31 cellular contexts compared by ENCODE assay signal in the genomic region with DNA sequence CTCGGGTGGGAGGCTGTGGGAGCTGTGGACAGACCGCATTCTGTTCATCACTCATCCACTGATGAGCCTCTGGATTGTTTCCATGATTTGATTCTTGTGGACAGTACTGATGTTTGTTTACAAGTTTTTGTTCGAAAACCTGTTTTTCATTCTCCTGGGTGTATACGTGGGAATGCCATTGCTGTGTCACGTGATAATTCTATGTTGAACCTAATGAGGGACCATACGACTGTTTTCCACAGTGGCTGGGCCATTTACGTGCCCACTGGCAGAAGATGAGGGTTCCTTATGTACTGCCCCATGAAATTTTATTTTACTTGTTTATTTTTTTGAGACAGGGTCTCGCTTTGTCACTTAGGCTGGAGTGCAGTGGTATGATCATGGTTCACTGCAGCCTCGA. TPM values are rescaled to one million over a fixed set of nuclear protein-coding genes. Genes with fewer than 3 reads are reported as not detected.
"Had no signal": no experiment of that assay in that cellular context is flagged by ENCODE, and none has a peak within 500 bp of the region (broad histone marks: within the 10 kb centered on the region; RNA-seq: fewer than 3 reads in every experiment).

No MANE protein-coding gene starts in this region.

- H3K36me3 ChIP-seq: brain microvascular endothelial cell had no signal

- H3K4me3 Mint-ChIP-seq: activated CD4-positive, alpha-beta T cell treated with anti-CD3 and anti-CD28 coated beads for 36 hours; activated CD4-positive, alpha-beta T cell treated with anti-CD3 and anti-CD28 coated beads, Interleukin-2, amount 10 ng/mL, durations not matched to agents 7 days and 5 days; activated CD8-positive, alpha-beta T cell treated with anti-CD3 and anti-CD28 coated beads, Interleukin-2, amount 10 ng/mL, durations not matched to agents 7 days and 5 days; activated naive CD8-positive, alpha-beta T cell; activated naive CD8-positive, alpha-beta T cell treated with anti-CD3 and anti-CD28 coated beads, Interleukin-2, amount 50 U/mL, for 24 hours; activated T-cell treated with anti-CD3 and anti-CD28 coated beads, Interleukin-2, amount 50 U/mL, for 24 hours; T-helper 1 cell treated with Interleukin-12 subunit alpha and Interleukin-12 subunit beta and Interleukin-4 antibody, amounts not matched to agents 30 μg/mL and 1 μg/mL, for 36 hours; T-helper 2 cell treated with Interferon-gamma antibody and Interleukin-4, amounts not matched to agents 5 μg/mL and 100 μg/mL, for 36 hours had no signal

- H3K4me3 ChIP-seq: MG63 had no signal

- H3K36me3 Mint-ChIP-seq: activated naive CD8-positive, alpha-beta T cell had no signal

- H3K27ac Mint-ChIP-seq: activated CD4-positive, alpha-beta T cell treated with anti-CD3 and anti-CD28 coated beads for 36 hours; activated CD4-positive, alpha-beta T cell treated with anti-CD3 and anti-CD28 coated beads, Interleukin-2, amount 10 ng/mL, durations not matched to agents 7 days and 5 days; activated CD8-positive, alpha-beta T cell treated with anti-CD3 and anti-CD28 coated beads, Interleukin-2, amount 10 ng/mL, durations not matched to agents 7 days and 5 days; activated naive CD8-positive, alpha-beta T cell; activated naive CD8-positive, alpha-beta T cell treated with anti-CD3 and anti-CD28 coated beads, Interleukin-2, amount 50 U/mL, for 24 hours; activated T-cell treated with anti-CD3 and anti-CD28 coated beads, Interleukin-2, amount 50 U/mL, for 24 hours; activated T-helper 2 cell treated with anti-CD3 and anti-CD28 coated beads, Interferon-gamma antibody, Interleukin-2, Interleukin-4, amounts not matched to agents 10 μg/mL and 5 μg/mL and 100 μg/mL, durations not matched to agents 14 hours and 24 hours and 36 hours; T-helper 1 cell treated with Interleukin-12 subunit alpha and Interleukin-12 subunit beta and Interleukin-4 antibody, amounts not matched to agents 30 μg/mL and 1 μg/mL, for 36 hours; T-helper 2 cell treated with Interferon-gamma antibody and Interleukin-4, amounts not matched to agents 5 μg/mL and 100 μg/mL, for 36 hours had no signal

- ATAC-seq: activated CD4-positive, alpha-beta T cell treated with anti-CD3 and anti-CD28 coated beads for 36 hours; activated CD8-positive, alpha-beta T cell treated with anti-CD3 and anti-CD28 coated beads, Interleukin-2, amount 10 ng/mL, durations not matched to agents 7 days and 5 days; activated naive CD8-positive, alpha-beta T cell treated with anti-CD3 and anti-CD28 coated beads, Interleukin-2, amount 50 U/mL, for 24 hours; Panc1 had no signal

- DNase-seq: activated CD4-positive, alpha-beta T cell treated with anti-CD3 and anti-CD28 coated beads for 36 hours; activated CD4-positive, alpha-beta T cell treated with anti-CD3 and anti-CD28 coated beads, Interleukin-2, amount 10 ng/mL, durations not matched to agents 7 days and 5 days; activated CD4-positive, alpha-beta T cell treated with anti-CD3 and anti-CD28 coated beads, Interleukin-2, amount 50 U/mL, for 48 hours; activated CD8-positive, alpha-beta T cell treated with anti-CD3 and anti-CD28 coated beads, Interleukin-2, amount 10 ng/mL, durations not matched to agents 7 days and 5 days; activated gamma-delta T cell; activated naive CD4-positive, alpha-beta T cell treated with Interleukin-2 at 50 U/mL for 16 hours; activated naive CD8-positive, alpha-beta T cell treated with anti-CD3 and anti-CD28 coated beads, Interleukin-2, amount 50 U/mL, for 24 hours; activated T-cell treated with anti-CD3 and anti-CD28 coated beads, Interleukin-2, amount 50 U/mL, for 24 hours; anterior cingulate cortex; brain microvascular endothelial cell; central memory CD4-positive, alpha-beta T cell; Kasumi-1; KG1; MG63; NCI-H1048; NCI-H1105 treated with DMSO at 0.1 percent for 48 hours; NCI-H1436; NCI-H1694; NCI-H1930; NCI-H2081 treated with DMSO at 0.1 percent for 48 hours; NCI-H226; NCI-H446 treated with DMSO at 0.1 percent for 48 hours; NCI-H524; NCI-H69 had no signal

- H3K27me3 Mint-ChIP-seq: activated CD4-positive, alpha-beta T cell treated with anti-CD3 and anti-CD28 coated beads for 36 hours; activated CD4-positive, alpha-beta T cell treated with anti-CD3 and anti-CD28 coated beads, Interleukin-2, amount 10 ng/mL, durations not matched to agents 7 days and 5 days; activated naive CD8-positive, alpha-beta T cell; activated naive CD8-positive, alpha-beta T cell treated with anti-CD3 and anti-CD28 coated beads, Interleukin-2, amount 50 U/mL, for 24 hours; activated T-cell treated with anti-CD3 and anti-CD28 coated beads, Interleukin-2, amount 50 U/mL, for 24 hours had no signal

- H3K27me3 ChIP-seq: brain microvascular endothelial cell had no signal

- FAIRE-seq: TTC549 had no signal

- H3K9me3 ChIP-seq: MG63 had no signal

- H3K9me3 Mint-ChIP-seq: activated CD4-positive, alpha-beta T cell treated with anti-CD3 and anti-CD28 coated beads, Interleukin-2, amount 10 ng/mL, durations not matched to agents 7 days and 5 days; activated naive CD8-positive, alpha-beta T cell treated with anti-CD3 and anti-CD28 coated beads, Interleukin-2, amount 50 U/mL, for 24 hours; activated T-cell treated with anti-CD3 and anti-CD28 coated beads, Interleukin-2, amount 50 U/mL, for 24 hours; activated T-helper 2 cell treated with anti-CD3 and anti-CD28 coated beads, Interferon-gamma antibody, Interleukin-2, Interleukin-4, amounts not matched to agents 10 μg/mL and 5 μg/mL and 100 μg/mL, durations not matched to agents 14 hours and 24 hours and 36 hours; T-helper 1 cell treated with Interleukin-12 subunit alpha and Interleukin-12 subunit beta and Interleukin-4 antibody, amounts not matched to agents 30 μg/mL and 1 μg/mL, for 36 hours; T-helper 2 cell treated with Interferon-gamma antibody and Interleukin-4, amounts not matched to agents 5 μg/mL and 100 μg/mL, for 36 hours had no signal

- H3K27ac ChIP-seq: brain microvascular endothelial cell had no signal

RNA-seq across cellular contexts. Expression of gene C16orf89, which starts 3.3 kb away (rescaled TPM):
- total RNA-seq: activated CD4-positive, alpha-beta T cell treated with anti-CD3 and anti-CD28 coated beads for 36 hours; activated CD4-positive, alpha-beta T cell treated with anti-CD3 and anti-CD28 coated beads, Interleukin-2, amount 10 ng/mL, durations not matched to agents 7 days and 5 days; activated CD8-positive, alpha-beta T cell treated with anti-CD3 and anti-CD28 coated beads, Interleukin-2, amount 10 ng/mL, durations not matched to agents 7 days and 5 days; activated T-helper 2 cell treated with anti-CD3 and anti-CD28 coated beads, Interferon-gamma antibody, Interleukin-2, Interleukin-4, amounts not matched to agents 10 μg/mL and 5 μg/mL and 100 μg/mL, durations not matched to agents 14 hours and 24 hours and 36 hours; RPMI7951 had no signal
